Comparison of ENCODE assay signal across 2 cellular contexts in the genomic region with DNA sequence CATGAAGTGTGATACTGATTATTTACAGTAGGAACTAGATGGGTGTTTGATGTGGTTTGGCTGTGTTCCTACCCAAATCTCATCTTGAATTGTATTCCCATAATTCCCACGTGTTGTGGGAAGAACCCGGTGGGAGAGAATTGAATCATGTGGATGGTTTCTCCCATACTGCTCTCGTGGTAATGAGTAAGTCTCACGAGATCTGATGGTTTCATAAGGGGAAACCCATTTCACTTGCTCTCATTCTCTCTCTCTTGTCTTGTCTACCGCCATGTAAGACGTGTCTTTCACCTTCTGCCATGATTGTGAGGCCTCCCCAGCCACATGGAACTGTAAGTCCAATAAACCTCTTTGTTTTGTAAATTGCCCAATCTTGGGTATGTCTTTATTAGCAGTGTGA. TPM values are rescaled to one million over a fixed set of nuclear protein-coding genes. Genes with fewer than 3 reads are reported as not detected.
"Had no signal": no experiment of that assay in that cellular context is flagged by ENCODE, and none has a peak within 500 bp of the region (broad histone marks: within the 10 kb centered on the region; RNA-seq: fewer than 3 reads in every experiment).

No MANE protein-coding gene starts in this region.

RNA-seq across cellular contexts. Expression of a gene that starts 33.9 kb away (rescaled TPM):
- total RNA-seq: activated naive CD8-positive, alpha-beta T cell treated with anti-CD3 and anti-CD28 coated beads for 36 hours; natural killer cell treated with Interleukin-12 subunit alpha and Interleukin-12 subunit beta and Interleukin-15 and Interleukin-18, amount 100 ng/mL, for 72 hours had no signal
